In the genomic region with DNA sequence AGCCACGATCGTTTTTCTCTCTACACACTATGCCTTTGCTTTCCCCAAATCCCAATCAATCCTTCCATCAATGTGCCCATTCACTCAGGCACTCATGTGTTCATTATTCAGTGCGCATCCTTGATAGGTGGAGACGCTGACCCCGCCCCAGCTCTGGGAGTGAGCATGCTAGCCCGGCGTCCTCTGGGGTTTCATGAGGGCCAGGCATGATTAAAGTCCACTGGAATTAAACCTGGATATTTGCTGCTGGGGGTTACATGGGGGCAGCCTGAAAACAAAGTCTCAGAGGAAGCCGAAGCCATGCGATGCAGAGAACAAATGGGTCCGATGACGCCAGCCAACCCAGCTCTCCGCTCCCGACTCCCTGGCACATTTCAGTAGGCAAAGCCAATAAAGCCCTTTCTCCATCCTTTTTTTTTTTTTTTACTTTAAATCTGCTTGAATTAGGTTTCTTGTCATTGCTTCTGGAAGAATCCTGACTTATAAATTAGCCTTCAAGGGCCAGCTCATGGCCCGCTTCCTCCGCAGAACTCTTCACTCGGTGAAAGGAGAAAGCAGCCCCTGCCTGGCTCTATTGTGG, we compare ENCODE assay signal across 33 cellular contexts.
"Had no signal": no experiment of that assay in that cellular context is flagged by ENCODE, and none has a peak within 500 bp of the region (broad histone marks: within the 10 kb centered on the region; RNA-seq: fewer than 3 reads in every experiment).

No MANE protein-coding gene starts in this region.

- H3K27me3 ChIP-seq: brain microvascular endothelial cell had no signal

- FAIRE-seq: RCC 7860 had no signal

- ATAC-seq: activated CD8-positive, alpha-beta memory T cell treated with anti-CD3 and anti-CD28 coated beads, Interleukin-2, amount 10 ng/mL, durations not matched to agents 7 days and 5 days; activated naive CD8-positive, alpha-beta T cell treated with anti-CD3 and anti-CD28 coated beads, Interleukin-2, amount 50 U/mL, for 24 hours; Right ventricle myocardium inferior; SK-N-SH treated with all-trans-retinoic acid at 6 μM for 48 hours; T-cell; T-helper 17 cell had no signal

- H3K36me3 ChIP-seq: brain microvascular endothelial cell had no signal

- H3K4me3 ChIP-seq: PC-9 had no signal

- H3K4me2 ChIP-seq: PC-9 had no signal

- H3K27ac ChIP-seq: brain microvascular endothelial cell, PC-9, RWPE1, VCaP had no signal

- DNase-seq: activated B cell treated with CpG ODN at 0.5 μM for 24 hours; activated CD4-positive, alpha-beta memory T cell treated with anti-CD3 and anti-CD28 coated beads, Interleukin-2, amount 10 ng/mL, durations not matched to agents 7 days and 5 days; activated CD4-positive, alpha-beta T cell treated with anti-CD3 and anti-CD28 coated beads for 4 hours; activated CD4-positive, alpha-beta T cell treated with anti-CD3 and anti-CD28 coated beads, Interleukin-2, amount 50 U/mL, for 1 hour; activated CD4-positive, CD25-positive, alpha-beta regulatory T cell treated with anti-CD3 and anti-CD28 coated beads, Interleukin-2, amount 50 U/mL, for 72 hours; activated CD8-positive, alpha-beta memory T cell treated with anti-CD3 and anti-CD28 coated beads for 24 hours; activated CD8-positive, alpha-beta memory T cell treated with anti-CD3 and anti-CD28 coated beads, Interleukin-2, amount 10 ng/mL, durations not matched to agents 7 days and 5 days; activated CD8-positive, alpha-beta memory T cell treated with anti-CD3 and anti-CD28 coated beads, Interleukin-2, amount 50 U/mL, for 48 hours; activated effector memory CD4-positive, alpha-beta T cell treated with Interleukin-2 at 50 U/mL for 16 hours; activated naive CD4-positive, alpha-beta T cell treated with anti-CD3 and anti-CD28 coated beads, Interleukin-2, amount 10 ng/mL, durations not matched to agents 7 days and 5 days; activated naive CD8-positive, alpha-beta T cell treated with anti-CD3 and anti-CD28 coated beads, Interleukin-2, amount 50 U/mL, for 24 hours; activated T-cell treated with anti-CD3 and anti-CD28 coated beads, Interleukin-2, amount 50 U/mL, for 48 hours; brain microvascular endothelial cell; central memory CD4-positive, alpha-beta T cell; KG1; MM.1S; MV-4-11; NCI-H1092; NCI-H1436 treated with DMSO at 0.1 percent for 48 hours; NCI-H1694 treated with DMSO at 0.1 percent for 48 hours; NCI-H2029; NCI-H345; NCI-H524 treated with DMSO at 0.1 percent for 48 hours; NK-92 treated with Interleukin-12 subunit alpha and Interleukin-12 subunit beta, amount 100 ng/mL, for 24 hours; PC-9; SIG-M5; T-cell; T-helper 17 cell had no signal

- H2AFZ ChIP-seq: PC-9 had no signal
